ENCODE assay signal across 26 cellular contexts in the genomic region with DNA sequence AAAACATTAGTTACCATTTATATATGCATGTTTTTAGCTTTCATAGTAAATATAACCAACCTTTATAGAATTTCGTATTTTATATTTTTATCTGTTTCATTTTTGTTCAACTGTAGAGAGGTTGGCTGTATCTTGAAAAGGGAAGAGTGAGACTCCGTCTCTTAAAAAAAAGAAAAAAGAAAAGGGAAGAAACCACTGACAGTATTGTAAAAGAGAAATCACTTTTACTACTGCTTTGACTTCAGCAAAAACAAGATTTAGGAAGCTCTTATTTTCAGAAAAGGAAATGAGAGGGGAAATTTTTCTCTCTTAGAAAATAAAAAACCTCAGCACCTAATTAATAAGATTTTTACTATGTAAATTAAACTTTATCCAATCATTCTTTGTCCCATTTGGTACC. TPM values are rescaled to one million over a fixed set of nuclear protein-coding genes. Genes with fewer than 3 reads are reported as not detected.
DNase-seq lines count a peak whose midpoint lies in the region; ATAC-seq and TF ChIP-seq lines count a peak whose summit lies in the region.
"Had no signal": no experiment of that assay in that cellular context is flagged by ENCODE, and none has a peak within 500 bp of the region (broad histone marks: within the 10 kb centered on the region; RNA-seq: fewer than 3 reads in every experiment).

No MANE protein-coding gene starts in this region.

- H3K9me3 Mint-ChIP-seq in activated CD4-positive, alpha-beta T cell treated with anti-CD3 and anti-CD28 coated beads, Interleukin-2, amount 10 ng/mL, durations not matched to agents 7 days and 5 days, result peaks cover 11% of the 10 kb centered on the region
- H3K9me3 Mint-ChIP-seq in IgD-negative memory B cell, result peaks cover 4 to 12% (median 10%) of the 10 kb centered on the region in 3 donors
- H3K9me3 Mint-ChIP-seq in activated naive CD8-positive, alpha-beta T cell treated with anti-CD3 and anti-CD28 coated beads for 36 hours, result peaks cover 12% of the 10 kb centered on the region

- H3K4me1 ChIP-seq in spleen, result peaks cover 0 to 47% (median 30%) of the 10 kb centered on the region in 6 donors
- no peaks in the 10 kb centered on the region for H3K4me1 ChIP-seq in smooth muscle cell (ENCODE audit: low read depth)
- H3K4me1 ChIP-seq: BE2C, body of pancreas, prostate gland had no signal

- H3K27ac ChIP-seq in spleen (peak overlapping the region; percentile 23 to 73 (median 52)), smooth muscle cell (ENCODE audit: low read depth) (no peak overlapping the region)
- H3K27ac ChIP-seq: A549, body of pancreas, prostate gland, upper lobe of left lung had no signal

- no peak for TF ChIP-seq CTCF in spleen (IDR thresholded peaks at IDR 0.05 in 8 of 11, conservative IDR thresholded peaks at IDR 0.05 in 3 of 11)
- no peak for TF ChIP-seq CTCF in smooth muscle cell (IDR thresholded peaks at IDR 0.05; ENCODE audit: borderline replicate concordance, insufficient read depth, poor library complexity, severe bottlenecking)

- peaks cover 50% of the 10 kb centered on the region for H4K20me1 ChIP-seq in smooth muscle cell (ENCODE audit: low read depth)

- no peak for TF ChIP-seq POLR2A in spleen (IDR thresholded peaks at IDR 0.05)

- H3K9me3 ChIP-seq in spleen, result peaks cover 0 to 17% (median 14%) of the 10 kb centered on the region in 8 donors
- peaks cover 5% of the 10 kb centered on the region for H3K9me3 ChIP-seq in smooth muscle cell (replicated peaks; ENCODE audit: low read depth)
- H3K9me3 ChIP-seq: BE2C, body of pancreas, prostate gland had no signal

- H3K4me3 Mint-ChIP-seq in activated CD4-positive, alpha-beta T cell treated with anti-CD3 and anti-CD28 coated beads, Interleukin-2, amount 10 ng/mL, durations not matched to agents 7 days and 5 days, result no peak overlapping the region
- H3K4me3 Mint-ChIP-seq in IgD-negative memory B cell, result peak overlapping the region; percentile 58 to 88 (median 68)
- no peak overlapping the region for H3K4me3 Mint-ChIP-seq in activated naive CD8-positive, alpha-beta T cell treated with anti-CD3 and anti-CD28 coated beads for 36 hours
- H3K4me3 Mint-ChIP-seq: activated CD4-positive, alpha-beta T cell treated with anti-CD3 and anti-CD28 coated beads for 36 hours; activated CD8-positive, alpha-beta memory T cell treated with anti-CD3 and anti-CD28 coated beads, Interleukin-2, amount 10 ng/mL, durations not matched to agents 7 days and 5 days; H9 had no signal

- POLR2A ChIA-PET in activated CD4-positive, alpha-beta T cell treated with anti-CD3 and anti-CD28 coated beads, Interleukin-2, amount 10 ng/mL, durations not matched to agents 7 days and 5 days (lab: Charles Lee), result interaction anchor here (0.7 kb wide), 1 partner anchor 191 kb away, joined by 3 read pairs; a partner anchor contains a TSS

- intact Hi-C loops in spleen (cut with DNase I; ENCODE audit: low total_unique reads), result no loop called here

- peak overlapping the region; percentile 20 for H3K27ac Mint-ChIP-seq in activated CD4-positive, alpha-beta T cell treated with anti-CD3 and anti-CD28 coated beads, Interleukin-2, amount 10 ng/mL, durations not matched to agents 7 days and 5 days
- H3K27ac Mint-ChIP-seq in IgD-negative memory B cell, result peak overlapping the region; percentile 73 to 88 (median 86)
- H3K27ac Mint-ChIP-seq in activated naive CD8-positive, alpha-beta T cell treated with anti-CD3 and anti-CD28 coated beads for 36 hours, result peak overlapping the region; percentile 63
- H3K27ac Mint-ChIP-seq: activated CD8-positive, alpha-beta memory T cell treated with anti-CD3 and anti-CD28 coated beads, Interleukin-2, amount 10 ng/mL, durations not matched to agents 7 days and 5 days had no signal

- CTCF ChIA-PET in activated CD4-positive, alpha-beta T cell treated with anti-CD3 and anti-CD28 coated beads, Interleukin-2, amount 10 ng/mL, durations not matched to agents 7 days and 5 days (lab: Charles Lee), result no interaction called here

- no peak overlapping the region for H2AFZ ChIP-seq in smooth muscle cell (ENCODE audit: low read depth)

- peaks cover 82% of the 10 kb centered on the region for H3K79me2 ChIP-seq in smooth muscle cell (ENCODE audit: low read depth)

- 30 to 41% (median 38%) methylated on average over 2 of the region's 2 CpGs for WGBS in spleen, 5 donors
- 90% methylated on average over 2 of the region's 2 CpGs for WGBS in smooth muscle cell (ENCODE audit: low lambda C conversion rate)

- no peak for ATAC-seq in GM18511 (IDR thresholded peaks at IDR 0.05; ENCODE audit: unreplicated experiment)
- ATAC-seq: A549; activated CD4-positive, alpha-beta T cell treated with anti-CD3 and anti-CD28 coated beads for 36 hours; activated CD8-positive, alpha-beta memory T cell treated with anti-CD3 and anti-CD28 coated beads, Interleukin-2, amount 10 ng/mL, durations not matched to agents 7 days and 5 days; body of pancreas; heart left ventricle; PC-3 had no signal

- H3F3A ChIP-seq in smooth muscle cell (ENCODE audit: low read depth), result no peaks in the 10 kb centered on the region

- H3K36me3 Mint-ChIP-seq in activated CD4-positive, alpha-beta T cell treated with anti-CD3 and anti-CD28 coated beads, Interleukin-2, amount 10 ng/mL, durations not matched to agents 7 days and 5 days (ENCODE audit: low read depth), result peaks cover 21% of the 10 kb centered on the region
- peaks cover 7% of the 10 kb centered on the region for H3K36me3 Mint-ChIP-seq in IgD-negative memory B cell
- peaks cover 31% of the 10 kb centered on the region for H3K36me3 Mint-ChIP-seq in activated naive CD8-positive, alpha-beta T cell treated with anti-CD3 and anti-CD28 coated beads for 36 hours

- H3K27me3 ChIP-seq in spleen (replicated peaks in 1 of 7) (no peaks in the 10 kb centered on the region), smooth muscle cell (ENCODE audit: low read depth) (no peaks in the 10 kb centered on the region)
- H3K27me3 ChIP-seq: BE2C, body of pancreas, heart left ventricle, upper lobe of left lung had no signal

- H3K4me2 ChIP-seq in smooth muscle cell, result no peak overlapping the region
- H3K4me2 ChIP-seq: A549 had no signal

- no peaks in the 10 kb centered on the region for H3K27me3 Mint-ChIP-seq in activated CD4-positive, alpha-beta T cell treated with anti-CD3 and anti-CD28 coated beads, Interleukin-2, amount 10 ng/mL, durations not matched to agents 7 days and 5 days
- H3K27me3 Mint-ChIP-seq in IgD-negative memory B cell, result no peaks in the 10 kb centered on the region
- H3K27me3 Mint-ChIP-seq in activated naive CD8-positive, alpha-beta T cell treated with anti-CD3 and anti-CD28 coated beads for 36 hours, result no peaks in the 10 kb centered on the region
- H3K27me3 Mint-ChIP-seq: activated CD4-positive, alpha-beta T cell treated with anti-CD3 and anti-CD28 coated beads for 36 hours; activated CD8-positive, alpha-beta memory T cell treated with anti-CD3 and anti-CD28 coated beads, Interleukin-2, amount 10 ng/mL, durations not matched to agents 7 days and 5 days had no signal

- H3K9ac ChIP-seq in smooth muscle cell (ENCODE audit: low read depth), result no peak overlapping the region

- no peak for DNase-seq in activated CD4-positive, alpha-beta T cell treated with anti-CD3 and anti-CD28 coated beads, Interleukin-2, amount 10 ng/mL, durations not matched to agents 7 days and 5 days
- DNase-seq in activated CD4-positive, alpha-beta T cell treated with anti-CD3 and anti-CD28 coated beads for 48 hours, result no peak
- no peak for DNase-seq in activated naive CD8-positive, alpha-beta T cell treated with anti-CD3 and anti-CD28 coated beads for 36 hours
- DNase-seq in spleen (no peak), smooth muscle cell (lab: John Stamatoyannopoulos, UW; ENCODE audit: unreplicated experiment) (no peak), SHP77 (lab: John Stamatoyannopoulos, UW) (no peak)
- DNase-seq: activated CD4-positive, alpha-beta T cell treated with anti-CD3 and anti-CD28 coated beads for 36 hours; activated CD8-positive, alpha-beta memory T cell treated with anti-CD3 and anti-CD28 coated beads, Interleukin-2, amount 10 ng/mL, durations not matched to agents 7 days and 5 days; BE2C; body of pancreas; cerebellar nuclear complex; H9; heart left ventricle; Kasumi-1; NCI-H1105; NCI-H2029 treated with DMSO at 0.1 percent for 48 hours; NCI-H345; NCI-H774; PC-3; SHP77 treated with DMSO at 0.1 percent for 48 hours; substantia nigra; upper lobe of left lung had no signal

- peaks cover 27% of the 10 kb centered on the region for H3K4me1 Mint-ChIP-seq in activated CD4-positive, alpha-beta T cell treated with anti-CD3 and anti-CD28 coated beads, Interleukin-2, amount 10 ng/mL, durations not matched to agents 7 days and 5 days
- H3K4me1 Mint-ChIP-seq in IgD-negative memory B cell, result peaks cover 28 to 42% (median 29%) of the 10 kb centered on the region in 3 donors
- peaks cover 46% of the 10 kb centered on the region for H3K4me1 Mint-ChIP-seq in activated naive CD8-positive, alpha-beta T cell treated with anti-CD3 and anti-CD28 coated beads for 36 hours

- H3K4me3 ChIP-seq in spleen, result no peak overlapping the region
- H3K4me3 ChIP-seq in smooth muscle cell, result no peak overlapping the region
- H3K4me3 ChIP-seq: A549, body of pancreas, heart left ventricle, prostate gland, upper lobe of left lung had no signal

- H3K36me3 ChIP-seq in spleen (peaks cover 0 to 20% (median 0%) of the 10 kb centered on the region in 6 donors), smooth muscle cell (ENCODE audit: low read depth) (peaks cover 6% of the 10 kb centered on the region)
- H3K36me3 ChIP-seq: prostate gland, upper lobe of left lung had no signal

RNA-seq across cellular contexts. Expression of a gene that starts 14.4 kb away (rescaled TPM):
- 10 to 100 TPM; 27.1 to 30.3 TPM for total RNA-seq in activated CD4-positive, alpha-beta T cell treated with anti-CD3 and anti-CD28 coated beads, Interleukin-2, amount 10 ng/mL, durations not matched to agents 7 days and 5 days
- polyA plus RNA-seq in IgD-negative memory B cell, result 29.9 TPM
- total RNA-seq in activated naive CD8-positive, alpha-beta T cell treated with anti-CD3 and anti-CD28 coated beads for 36 hours, result 10 to 100 TPM; 25.2 to 28.6 TPM
- 10 to 100 TPM; 33.2 to 56.6 (median 38.4) TPM for total RNA-seq in spleen
- polyA plus RNA-seq in spleen, result 1 to 10 TPM; 4.1 to 5.9 (median 4.2) TPM
- total RNA-seq in smooth muscle cell, result 31.6 and 36.5 TPM in 2 replicates
- polyA plus RNA-seq in smooth muscle cell, result 12.8 and 15.0 TPM in 2 replicates

RNA-seq across cellular contexts. Expression of a gene that starts 14.6 kb away (rescaled TPM):
- 10 to 100 TPM; 27.8 to 29.0 TPM for total RNA-seq in activated CD4-positive, alpha-beta T cell treated with anti-CD3 and anti-CD28 coated beads, Interleukin-2, amount 10 ng/mL, durations not matched to agents 7 days and 5 days
- polyA plus RNA-seq in IgD-negative memory B cell, result 17.7 TPM
- 10 to 100 TPM; 23.3 to 24.2 TPM for total RNA-seq in activated naive CD8-positive, alpha-beta T cell treated with anti-CD3 and anti-CD28 coated beads for 36 hours
- total RNA-seq in spleen, result 10 to 100 TPM; 50.1 to 71.1 (median 52.3) TPM
- 10 to 100 TPM in 2 of 3 donors, 1 to 10 TPM in 1; 8.5 to 16.6 (median 11.6) TPM for polyA plus RNA-seq in spleen
- 31.0 and 35.4 TPM in 2 replicates for total RNA-seq in smooth muscle cell
- polyA plus RNA-seq in smooth muscle cell, result 9.1 and 16.8 TPM in 2 replicates

Comparison
In these comparisons a context has a peak if more than half of its experiments do, and no peak if none do; other contexts are left out.
1. H3K27ac Mint-ChIP-seq: peak in every context shown above with its lines; median percentile 86 in IgD-negative memory B cell; 63 in activated naive CD8-positive, alpha-beta T cell treated with anti-CD3 and anti-CD28 coated beads for 36 hours; 20 in activated CD4-positive, alpha-beta T cell treated with anti-CD3 and anti-CD28 coated beads, Interleukin-2, amount 10 ng/mL, durations not matched to agents 7 days and 5 days.
2. H3K4me3 Mint-ChIP-seq: peak in IgD-negative memory B cell (4 of 4); none in activated CD4-positive, alpha-beta T cell treated with anti-CD3 and anti-CD28 coated beads, Interleukin-2, amount 10 ng/mL, durations not matched to agents 7 days and 5 days (single experiment) and activated naive CD8-positive, alpha-beta T cell treated with anti-CD3 and anti-CD28 coated beads for 36 hours (single experiment).